ENCODE assay signal across 8 cellular contexts in the genomic region with DNA sequence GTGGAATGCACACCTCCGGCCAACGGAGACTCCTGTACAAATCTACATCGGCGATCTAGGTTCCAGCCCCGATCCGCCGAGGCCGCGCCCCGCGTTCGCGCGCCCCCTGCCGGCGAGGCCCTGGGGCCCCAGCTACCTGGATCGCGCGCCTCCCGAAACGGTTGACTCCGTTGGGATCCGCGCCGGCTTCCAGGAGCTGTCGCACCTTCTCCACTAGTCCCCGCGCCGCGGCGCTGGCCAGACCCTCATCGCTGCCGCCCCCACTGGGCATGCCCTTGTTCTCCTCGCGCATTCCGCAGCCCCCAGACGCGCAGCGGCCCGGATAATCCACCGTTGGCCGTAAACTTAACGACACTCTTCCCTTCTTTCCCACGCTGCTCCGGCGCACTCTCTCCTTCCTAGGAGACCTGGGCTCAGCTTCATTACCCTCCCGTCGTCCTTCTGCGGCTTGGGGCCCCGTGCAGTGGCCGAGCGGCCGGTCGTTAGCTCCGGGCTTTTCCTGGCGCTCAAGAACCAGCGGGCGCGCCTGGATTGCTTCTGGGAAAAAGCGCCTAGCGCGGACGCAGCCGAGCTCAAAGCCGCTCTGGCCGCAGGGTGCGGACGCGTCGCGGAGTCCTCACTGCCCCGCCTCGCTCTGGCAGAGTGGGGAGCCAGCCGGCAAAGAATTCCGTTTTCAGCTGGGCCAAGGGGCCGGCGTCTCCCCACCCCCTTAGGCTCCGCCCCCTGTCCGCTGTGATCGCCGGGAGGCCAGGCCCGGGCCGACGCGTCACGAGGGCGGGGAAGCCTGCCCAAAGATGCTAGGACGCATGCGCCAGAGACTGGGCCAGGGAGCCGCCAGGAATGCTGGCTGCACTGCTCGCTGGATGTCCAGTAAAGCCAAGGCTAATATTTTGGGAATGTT. TPM values are rescaled to one million over a fixed set of nuclear protein-coding genes. Genes with fewer than 3 reads are reported as not detected.
DNase-seq lines count a peak whose midpoint lies in the region; ATAC-seq and TF ChIP-seq lines count a peak whose summit lies in the region.

A gene with protein sequence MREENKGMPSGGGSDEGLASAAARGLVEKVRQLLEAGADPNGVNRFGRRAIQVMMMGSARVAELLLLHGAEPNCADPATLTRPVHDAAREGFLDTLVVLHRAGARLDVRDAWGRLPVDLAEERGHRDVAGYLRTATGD (minus strand): TSS at position 644 of the 901 bp plus-strand sequence. CDS start 352 bp downstream, at position 292.

- H3K4me1 Mint-ChIP-seq in stimulated activated naive CD8-positive, alpha-beta T cell treated with anti-CD3 and anti-CD28 coated beads, Interleukin-15, Interleukin-2, amounts not matched to agents 100 ng/mL and 50 ng/mL, for 24 hours (ENCODE audit: low read depth), result peaks cover 16% of the 10 kb centered on the region

- H3K9me3 Mint-ChIP-seq in stimulated activated naive CD8-positive, alpha-beta T cell treated with anti-CD3 and anti-CD28 coated beads, Interleukin-15, Interleukin-2, amounts not matched to agents 100 ng/mL and 50 ng/mL, for 24 hours, result no peaks in the 10 kb centered on the region

- peak; percentile 91 for ATAC-seq in HG03354 (IDR thresholded peaks at IDR 0.05; ENCODE audit: poor library complexity, severe bottlenecking, unreplicated experiment)

- no peaks in the 10 kb centered on the region for H3K9me3 ChIP-seq in BE2C

- H3K36me3 Mint-ChIP-seq in stimulated activated naive CD8-positive, alpha-beta T cell treated with anti-CD3 and anti-CD28 coated beads, Interleukin-15, Interleukin-2, amounts not matched to agents 100 ng/mL and 50 ng/mL, for 24 hours (ENCODE audit: low read depth), result no peaks in the 10 kb centered on the region

- H3K36me3 ChIP-seq in BE2C, result no peaks in the 10 kb centered on the region

- peak within 1 kb of the TSS; percentile 80 for H3K4me3 Mint-ChIP-seq in stimulated activated naive CD8-positive, alpha-beta T cell treated with anti-CD3 and anti-CD28 coated beads, Interleukin-15, Interleukin-2, amounts not matched to agents 100 ng/mL and 50 ng/mL, for 24 hours

- TF ChIP-seq POLR2A in GM19193 (IDR thresholded peaks at IDR 0.05; ENCODE audit: extremely low read depth, insufficient read depth, insufficient read length) (peak; percentile 6), erythroblast (IDR thresholded peaks at IDR 0.05; ENCODE audit: low read length) (peak; percentile 65)

- H3K27me3 Mint-ChIP-seq in stimulated activated naive CD8-positive, alpha-beta T cell treated with anti-CD3 and anti-CD28 coated beads, Interleukin-15, Interleukin-2, amounts not matched to agents 100 ng/mL and 50 ng/mL, for 24 hours, result peaks cover 58% of the 10 kb centered on the region

- H3K27ac Mint-ChIP-seq in stimulated activated naive CD8-positive, alpha-beta T cell treated with anti-CD3 and anti-CD28 coated beads, Interleukin-15, Interleukin-2, amounts not matched to agents 100 ng/mL and 50 ng/mL, for 24 hours, result peak within 1 kb of the TSS; percentile 34

- peak within 1 kb of the TSS; percentile 77 for H3K4me3 ChIP-seq in BE2C (ENCODE audit: low read depth, low read length)

- no peaks in the 10 kb centered on the region for H3K27me3 ChIP-seq in BE2C

- peak; percentile 90 for TF ChIP-seq CTCF in BE2C (IDR thresholded peaks at IDR 0.05; ENCODE audit: low read depth, low read length)

- DNase-seq in BE2C (peak; percentile 97), NCI-H69 (lab: John Stamatoyannopoulos, UW) (peak; percentile 99), activated T-cell treated with anti-CD3 and anti-CD28 coated beads for 4 hours (peak; percentile 49), erythroblast (lab: John Stamatoyannopoulos, UW) (peak; percentile 91 to 95), mucosa of gallbladder (ENCODE audit: low spot score) (peak; percentile 95)

- H3K4me1 ChIP-seq in BE2C, result no peaks in the 10 kb centered on the region

RNA-seq across cellular contexts. Expression of the gene that starts here (rescaled TPM):
- 3.7 TPM for polyA plus RNA-seq in BE2C (2012; ENCODE audit: insufficient read depth, insufficient read length, low read depth)
- total RNA-seq in mucosa of gallbladder, result 2.5 TPM

Comparison
In these comparisons a context has a peak if more than half of its experiments do, and no peak if none do; other contexts are left out.
1. Peak in every context shown above with its lines: DNase-seq, ATAC-seq and H3K4me3 ChIP-seq.
2. DNase-seq: peak in every context shown above with its lines; median percentile 99 in NCI-H69; 97 in BE2C; 95 in mucosa of gallbladder; 93 in erythroblast; 49 in activated T-cell treated with anti-CD3 and anti-CD28 coated beads for 4 hours.